ENCODE assay signal across 23 cellular contexts in genomic region chr18:58114766-58115165, GRCh38.
"Had no signal": no experiment of that assay in that cellular context is flagged by ENCODE, and none has a peak within 500 bp of the region (broad histone marks: within the 10 kb centered on the region; RNA-seq: fewer than 3 reads in every experiment).

No MANE protein-coding gene starts in this region.

- ATAC-seq: effector memory CD8-positive, alpha-beta T cell; foreskin keratinocyte; left cardiac atrium; lower lobe of right lung; natural killer cell treated with Interleukin-12 subunit alpha and Interleukin-12 subunit beta and Interleukin-15 and Interleukin-18, amount 100 ng/mL, for 72 hours; psoas muscle; right lobe of liver; stimulated activated effector memory CD8-positive, alpha-beta T cell treated with anti-CD3 and anti-CD28 coated beads, Interleukin-12 subunit alpha, Interleukin-12 subunit beta, amount 100 ng/mL, for 72 hours had no signal

- H3K27me3 Mint-ChIP-seq: memory B cell; stimulated activated naive CD8-positive, alpha-beta T cell treated with anti-CD3 and anti-CD28 coated beads, Interleukin-15, Interleukin-2, amounts not matched to agents 100 ng/mL and 50 ng/mL, for 24 hours had no signal

- DNase-seq: effector memory CD8-positive, alpha-beta T cell; esophagus squamous epithelium; foreskin keratinocyte; head of caudate nucleus; kidney; left cardiac atrium; left ventricle myocardium inferior; lower lobe of right lung; psoas muscle; retina; right lobe of liver; stimulated activated CD4-positive, alpha-beta T cell treated with anti-CD3 and anti-CD28 coated beads, Interleukin-4, amount 100 ng/mL, for 1 hour; stimulated activated CD8-positive, alpha-beta memory T cell treated with anti-CD3 and anti-CD28 coated beads, Interleukin-4, amount 100 ng/mL, for 48 hours; tibial artery; upper lobe of left lung had no signal

- H3K4me2 ChIP-seq: hepatocyte had no signal

- H3K4me3 Mint-ChIP-seq: effector memory CD8-positive, alpha-beta T cell; memory B cell; mesothelial cell of epicardium; natural killer cell treated with Interleukin-12 subunit alpha and Interleukin-12 subunit beta and Interleukin-15 and Interleukin-18, amount 100 ng/mL, for 72 hours; stimulated activated effector memory CD8-positive, alpha-beta T cell treated with anti-CD3 and anti-CD28 coated beads, Interleukin-12 subunit alpha, Interleukin-12 subunit beta, amount 100 ng/mL, for 72 hours; stimulated activated naive CD8-positive, alpha-beta T cell treated with anti-CD3 and anti-CD28 coated beads, Interleukin-15, Interleukin-2, amounts not matched to agents 100 ng/mL and 50 ng/mL, for 24 hours had no signal

- FAIRE-seq: kidney had no signal

- H3K9me3 Mint-ChIP-seq: memory B cell; mesothelial cell of epicardium; natural killer cell treated with Interleukin-12 subunit alpha and Interleukin-12 subunit beta and Interleukin-15 and Interleukin-18, amount 100 ng/mL, for 72 hours; stimulated activated effector memory CD8-positive, alpha-beta T cell treated with anti-CD3 and anti-CD28 coated beads, Interleukin-12 subunit alpha, Interleukin-12 subunit beta, amount 100 ng/mL, for 72 hours; stimulated activated naive CD8-positive, alpha-beta T cell treated with anti-CD3 and anti-CD28 coated beads, Interleukin-15, Interleukin-2, amounts not matched to agents 100 ng/mL and 50 ng/mL, for 24 hours had no signal

- H2AFZ ChIP-seq: hepatocyte had no signal

- H3K27me3 ChIP-seq: esophagus squamous epithelium, foreskin keratinocyte, hepatocyte, right lobe of liver, tibial artery, upper lobe of left lung, vagina had no signal

- H3K9me3 ChIP-seq: esophagus squamous epithelium, left ventricle myocardium inferior, lower lobe of right lung, neutrophil, psoas muscle, right lobe of liver, tibial artery, upper lobe of left lung, vagina had no signal

- H3K27ac Mint-ChIP-seq: effector memory CD8-positive, alpha-beta T cell; memory B cell; mesothelial cell of epicardium; natural killer cell treated with Interleukin-12 subunit alpha and Interleukin-12 subunit beta and Interleukin-15 and Interleukin-18, amount 100 ng/mL, for 72 hours; stimulated activated effector memory CD8-positive, alpha-beta T cell treated with anti-CD3 and anti-CD28 coated beads, Interleukin-12 subunit alpha, Interleukin-12 subunit beta, amount 100 ng/mL, for 72 hours; stimulated activated naive CD8-positive, alpha-beta T cell treated with anti-CD3 and anti-CD28 coated beads, Interleukin-15, Interleukin-2, amounts not matched to agents 100 ng/mL and 50 ng/mL, for 24 hours had no signal

- H3K4me1 ChIP-seq: foreskin keratinocyte, left ventricle myocardium inferior, psoas muscle, tibial artery, vagina had no signal

- H3K36me3 Mint-ChIP-seq: natural killer cell treated with Interleukin-12 subunit alpha and Interleukin-12 subunit beta and Interleukin-15 and Interleukin-18, amount 100 ng/mL, for 72 hours; stimulated activated effector memory CD8-positive, alpha-beta T cell treated with anti-CD3 and anti-CD28 coated beads, Interleukin-12 subunit alpha, Interleukin-12 subunit beta, amount 100 ng/mL, for 72 hours had no signal

- H3K27ac ChIP-seq: esophagus squamous epithelium, foreskin keratinocyte, hepatocyte, left ventricle myocardium inferior, lower lobe of right lung, neutrophil, psoas muscle, right lobe of liver, tibial artery, upper lobe of left lung, vagina had no signal
